14 cellular contexts compared by ENCODE assay signal in genomic region chrX:17654116-17654515, GRCh38.
DNase-seq lines count a peak whose midpoint lies in the region; ATAC-seq, FAIRE-seq and TF ChIP-seq lines count a peak whose summit lies in the region.
"Had no signal": no experiment of that assay in that cellular context is flagged by ENCODE, and none has a peak within 500 bp of the region (broad histone marks: within the 10 kb centered on the region; RNA-seq: fewer than 3 reads in every experiment).

No MANE protein-coding gene starts in this region.

- 62 to 70% methylated on average over 3 of the region's 3 CpGs for WGBS in pancreas, 2 donors
- 63 to 68% methylated on average over 3 of the region's 3 CpGs for WGBS in GM23248 (ENCODE audit: low coverage in 1 of 2, low lambda C conversion rate in 2 of 2, missing lambda C conversion rate in 2 of 2), 2 experiments

- H3K27me3 ChIP-seq in pancreas (peaks cover 0 to 7% (median 2%) of the 10 kb centered on the region in 4 donors), GM23248 (replicated peaks; ENCODE audit: insufficient read depth) (no peaks in the 10 kb centered on the region)

- peak; percentile 35 to 48 for DNase-seq in activated CD4-positive, alpha-beta T cell treated with anti-CD3 and anti-CD28 coated beads for 4 hours
- DNase-seq in activated T-cell treated with anti-CD3 and anti-CD28 coated beads, Interleukin-2, amount 50 U/mL, for 24 hours: peak; percentile 52
- DNase-seq in kidney tubule cell (ENCODE audit: low spot score): peak; percentile 22
- no peak for DNase-seq in stimulated activated effector memory CD8-positive, alpha-beta T cell treated with anti-CD3 and anti-CD28 coated beads, Interleukin-12 subunit alpha, Interleukin-12 subunit beta, amount 100 ng/mL, for 72 hours (ENCODE audit: low spot score in 2 of 2)
- no peak for DNase-seq in pancreas
- DNase-seq in GM23248: no peak
- no peak for DNase-seq in NCI-H524 treated with DMSO at 0.1 percent for 48 hours (lab: John Stamatoyannopoulos, UW)
- DNase-seq: head of caudate nucleus, left lung, NCI-H226, substantia nigra had no signal

- H3K4me3 ChIP-seq in pancreas (no peak overlapping the region), GM23248 (no peak overlapping the region)
- H3K4me3 ChIP-seq: left lung had no signal

- FAIRE-seq in pancreas (lab: Jason Lieb, UNC): no peak
- FAIRE-seq: endometrium, RCC 7860, TTC549 had no signal

- H3K9me2 ChIP-seq in GM23248 (ENCODE audit: insufficient read depth): no peaks in the 10 kb centered on the region

- H3K79me2 ChIP-seq in GM23248 (ENCODE audit: insufficient read depth): no peaks in the 10 kb centered on the region

- no peaks in the 10 kb centered on the region for H3F3A ChIP-seq in GM23248 (ENCODE audit: insufficient read depth)

- H3K9me3 ChIP-seq in pancreas (no peaks in the 10 kb centered on the region), GM23248 (ENCODE audit: low read depth) (no peaks in the 10 kb centered on the region)
- H3K9me3 ChIP-seq: left lung had no signal

- no peaks in the 10 kb centered on the region for H3K36me3 Mint-ChIP-seq in activated T-cell treated with anti-CD3 and anti-CD28 coated beads, Interleukin-2, amount 50 U/mL, for 24 hours (ENCODE audit: low read depth)
- peaks cover 6% of the 10 kb centered on the region for H3K36me3 Mint-ChIP-seq in stimulated activated effector memory CD8-positive, alpha-beta T cell treated with anti-CD3 and anti-CD28 coated beads, Interleukin-12 subunit alpha, Interleukin-12 subunit beta, amount 100 ng/mL, for 72 hours

- H3K36me3 ChIP-seq in pancreas (no peaks in the 10 kb centered on the region), GM23248 (ENCODE audit: low read depth) (no peaks in the 10 kb centered on the region)
- H3K36me3 ChIP-seq: left lung had no signal

- peaks cover 37% of the 10 kb centered on the region for H3K27me3 Mint-ChIP-seq in activated T-cell treated with anti-CD3 and anti-CD28 coated beads, Interleukin-2, amount 50 U/mL, for 24 hours

- H4K20me1 ChIP-seq in GM23248 (ENCODE audit: insufficient read depth): no peaks in the 10 kb centered on the region

- no peak overlapping the region for H2AFZ ChIP-seq in GM23248

- no peaks in the 10 kb centered on the region for H3K9me3 Mint-ChIP-seq in activated T-cell treated with anti-CD3 and anti-CD28 coated beads, Interleukin-2, amount 50 U/mL, for 24 hours
- peaks cover 4% of the 10 kb centered on the region for H3K9me3 Mint-ChIP-seq in stimulated activated effector memory CD8-positive, alpha-beta T cell treated with anti-CD3 and anti-CD28 coated beads, Interleukin-12 subunit alpha, Interleukin-12 subunit beta, amount 100 ng/mL, for 72 hours

- in situ Hi-C loops in GM23248 (cut with MboI): no loop called here

- no peak overlapping the region for H3K4me2 ChIP-seq in GM23248 (ENCODE audit: unreplicated experiment)

- no peak overlapping the region for H3K9ac ChIP-seq in GM23248

- H3K4me1 ChIP-seq in pancreas (no peaks in the 10 kb centered on the region), GM23248 (ENCODE audit: insufficient read depth) (no peaks in the 10 kb centered on the region)
- H3K4me1 ChIP-seq: left lung had no signal

- intact Hi-C loops in pancreas (cut with DNase I): no loop called here

- H3K27ac Mint-ChIP-seq in activated T-cell treated with anti-CD3 and anti-CD28 coated beads, Interleukin-2, amount 50 U/mL, for 24 hours: peak overlapping the region; percentile 24
- peak overlapping the region; percentile 90 for H3K27ac Mint-ChIP-seq in stimulated activated effector memory CD8-positive, alpha-beta T cell treated with anti-CD3 and anti-CD28 coated beads, Interleukin-12 subunit alpha, Interleukin-12 subunit beta, amount 100 ng/mL, for 72 hours

- no peak for TF ChIP-seq CTCF in pancreas (IDR thresholded peaks at IDR 0.05)

- H3K4me1 Mint-ChIP-seq in activated T-cell treated with anti-CD3 and anti-CD28 coated beads, Interleukin-2, amount 50 U/mL, for 24 hours (ENCODE audit: low read depth): peaks cover 23% of the 10 kb centered on the region
- peaks cover 13% of the 10 kb centered on the region for H3K4me1 Mint-ChIP-seq in stimulated activated effector memory CD8-positive, alpha-beta T cell treated with anti-CD3 and anti-CD28 coated beads, Interleukin-12 subunit alpha, Interleukin-12 subunit beta, amount 100 ng/mL, for 72 hours

- H3K4me3 Mint-ChIP-seq in activated T-cell treated with anti-CD3 and anti-CD28 coated beads, Interleukin-2, amount 50 U/mL, for 24 hours: no peak overlapping the region
- H3K4me3 Mint-ChIP-seq in stimulated activated effector memory CD8-positive, alpha-beta T cell treated with anti-CD3 and anti-CD28 coated beads, Interleukin-12 subunit alpha, Interleukin-12 subunit beta, amount 100 ng/mL, for 72 hours: peak overlapping the region; percentile 72

- H3K27ac ChIP-seq in pancreas (no peak overlapping the region), GM23248 (no peak overlapping the region)
- H3K27ac ChIP-seq: left lung had no signal

- ATAC-seq in stimulated activated effector memory CD8-positive, alpha-beta T cell treated with anti-CD3 and anti-CD28 coated beads, Interleukin-12 subunit alpha, Interleukin-12 subunit beta, amount 100 ng/mL, for 72 hours: peak; percentile 75
- ATAC-seq in pancreas: no peak
- ATAC-seq: left lung had no signal

Comparison
In these comparisons a context has a peak if more than half of its experiments do, and no peak if none do; other contexts are left out.
1. DNase-seq: peak in activated CD4-positive, alpha-beta T cell treated with anti-CD3 and anti-CD28 coated beads for 4 hours (2 of 2), activated T-cell treated with anti-CD3 and anti-CD28 coated beads, Interleukin-2, amount 50 U/mL, for 24 hours (single experiment) and kidney tubule cell (single experiment); none in stimulated activated effector memory CD8-positive, alpha-beta T cell treated with anti-CD3 and anti-CD28 coated beads, Interleukin-12 subunit alpha, Interleukin-12 subunit beta, amount 100 ng/mL, for 72 hours (0 of 2), pancreas (0 of 6), GM23248 (single experiment) and NCI-H524 treated with DMSO at 0.1 percent for 48 hours (single experiment).